Comparison of ENCODE assay signal across 14 cellular contexts in the genomic region with DNA sequence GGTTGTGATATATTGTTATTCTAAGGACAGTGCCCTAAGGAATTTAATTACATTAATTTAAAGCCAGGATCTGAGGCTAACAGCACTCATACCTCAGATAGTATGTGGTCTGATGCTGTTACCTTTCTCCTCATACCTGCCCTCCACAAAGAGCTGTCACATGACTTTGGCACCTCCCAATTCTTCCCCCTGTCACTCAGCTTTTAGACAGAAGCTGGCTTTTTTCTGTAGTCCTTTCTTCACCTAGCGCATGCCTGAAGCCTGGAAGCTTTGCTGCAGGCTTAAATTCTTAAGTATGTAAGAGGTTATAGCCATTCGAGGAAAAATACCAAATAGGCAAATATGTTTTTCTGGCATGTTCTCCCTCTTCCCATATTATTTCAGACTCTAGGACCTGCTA.
DNase-seq lines count a peak whose midpoint lies in the region; ATAC-seq and TF ChIP-seq lines count a peak whose summit lies in the region.
"Had no signal": no experiment of that assay in that cellular context is flagged by ENCODE, and none has a peak within 500 bp of the region (broad histone marks: within the 10 kb centered on the region; RNA-seq: fewer than 3 reads in every experiment).

No MANE protein-coding gene starts in this region.

- H3K27ac ChIP-seq in H9 (ENCODE audit: insufficient read length, low read depth, low read length) (no peak overlapping the region), mesendoderm (ENCODE audit: low read depth, low read length) (no peak overlapping the region), foreskin keratinocyte (no peak overlapping the region), tibial artery (no peak overlapping the region)
- H3K27ac ChIP-seq: C4-2B had no signal

- H3K56ac ChIP-seq in H9 (ENCODE audit: insufficient read length, low read depth, low read length) (no peak overlapping the region), mesendoderm (ENCODE audit: low read length) (no peak overlapping the region)

- no CpG with 5 or more reads among the region's 2 CpGs for WGBS in H9 (ENCODE audit: extremely low coverage, insufficient read length, low lambda C conversion rate)
- WGBS in mesendoderm (ENCODE audit: extremely low coverage, insufficient coverage, low lambda C conversion rate) = no CpG with 5 or more reads among the region's 2 CpGs

- DNase-seq in H9 (peak; percentile 52), SW480 (ENCODE audit: low spot score) (peak; percentile 39), iPS DF 19.7 (ENCODE audit: low read depth, low spot score) (peak; percentile 56), mesendoderm (peak; percentile 57), foreskin keratinocyte (no peak), tibial artery (no peak), left colon (no peak), DMS 273 (lab: John Stamatoyannopoulos, UW; ENCODE audit: unreplicated experiment) (no peak)
- DNase-seq: BE2C, DND-41, GF-D8 had no signal

- H3K4me3 Mint-ChIP-seq in H9 = peak overlapping the region in 1 of 2 experiments; percentile 57; a peak in 2 of 5 replicates
- H3K4me3 Mint-ChIP-seq: CD4-positive, alpha-beta memory T cell had no signal

- H3K27me3 ChIP-seq in H9 (ENCODE audit: insufficient read depth, low read length) (no peaks in the 10 kb centered on the region), mesendoderm (ENCODE audit: insufficient read depth, low read length, poor library complexity) (no peaks in the 10 kb centered on the region), foreskin keratinocyte (no peaks in the 10 kb centered on the region), tibial artery (no peaks in the 10 kb centered on the region)
- H3K27me3 ChIP-seq: BE2C had no signal

- no peak overlapping the region for H2AK5ac ChIP-seq in H9 (ENCODE audit: insufficient read length, low read length)
- H2AK5ac ChIP-seq in mesendoderm (ENCODE audit: low read length) = no peak overlapping the region

- H3K9ac ChIP-seq in H9 (ENCODE audit: extremely low read depth, insufficient read length, low read length) = no peak overlapping the region
- no peak overlapping the region for H3K9ac ChIP-seq in mesendoderm (ENCODE audit: low read length)

- H3K79me2 ChIP-seq in H9 (ENCODE audit: insufficient read depth, low read length) = no peaks in the 10 kb centered on the region
- no peaks in the 10 kb centered on the region for H3K79me2 ChIP-seq in mesendoderm (ENCODE audit: control insufficient read depth, insufficient read depth, low read length)

- H2BK20ac ChIP-seq in H9 (ENCODE audit: low read depth, low read length, poor library complexity, severe bottlenecking) = no peak overlapping the region

- peaks cover 54 to 55% of the 10 kb centered on the region in 2 experiments for H3K4me1 Mint-ChIP-seq in H9
- H3K4me1 Mint-ChIP-seq: CD4-positive, alpha-beta memory T cell had no signal

- no peak overlapping the region for H3K4me3 ChIP-seq in mesendoderm (ENCODE audit: low read length)
- no peak overlapping the region for H3K4me3 ChIP-seq in tibial artery
- H3K4me3 ChIP-seq: K562 had no signal

- no peaks in the 10 kb centered on the region for H3K23me2 ChIP-seq in H9 (ENCODE audit: insufficient read length, low read depth, low read length, poor library complexity, severe bottlenecking)

- H3K18ac ChIP-seq in H9 (ENCODE audit: insufficient read length, low read depth, low read length) (no peak overlapping the region), mesendoderm (ENCODE audit: low read length) (no peak overlapping the region)

- H2AFZ ChIP-seq in H9 (ENCODE audit: low read length) = no peak overlapping the region

- no peaks in the 10 kb centered on the region for H3K27me3 Mint-ChIP-seq in H9 (ENCODE audit: low read depth)
- H3K27me3 Mint-ChIP-seq: CD4-positive, alpha-beta memory T cell had no signal

- H3K4me2 ChIP-seq in H9 (ENCODE audit: insufficient read depth, insufficient read length, low read length) (no peak overlapping the region), mesendoderm (ENCODE audit: low read length) (no peak overlapping the region)

- H4K5ac ChIP-seq in H9 (ENCODE audit: insufficient read length, low read depth, low read length) (no peak overlapping the region), mesendoderm (ENCODE audit: low read length) (no peak overlapping the region)

- H3K27ac Mint-ChIP-seq in H9 = peak overlapping the region in 2 of 3 experiments; percentile 80 to 96; a peak in 5 of 7 replicates
- H3K27ac Mint-ChIP-seq: CD4-positive, alpha-beta memory T cell had no signal

- H3K9me3 ChIP-seq in H9 (ENCODE audit: control insufficient read depth, low read depth, low read length) (no peaks in the 10 kb centered on the region), tibial artery (no peaks in the 10 kb centered on the region)
- H3K9me3 ChIP-seq: BE2C had no signal

- ATAC-seq in foreskin keratinocyte = no peak
- ATAC-seq in left colon = no peak
- ATAC-seq: K562 had no signal

- TF ChIP-seq CTCF in H9 (conservative IDR thresholded peaks at IDR 0.05) = no peak
- TF ChIP-seq CTCF in foreskin keratinocyte (conservative IDR thresholded peaks at IDR 0.05) = no peak
- TF ChIP-seq CTCF in tibial artery (IDR thresholded peaks at IDR 0.05) = no peak

- H4K91ac ChIP-seq in H9 (ENCODE audit: insufficient read length, low read depth, low read length) = no peak overlapping the region

- no peak overlapping the region for H3T11ph ChIP-seq in H9 (ENCODE audit: low read length)

- H3K4ac ChIP-seq in H9 (ENCODE audit: low read depth, low read length) (no peak overlapping the region), mesendoderm (ENCODE audit: low read depth, low read length) (no peak overlapping the region)

- intact Hi-C loops in tibial artery (cut with DNase I; ENCODE audit: low total_unique reads) (no loop called here), left colon (cut with DNase I, micrococcal nuclease) (no loop called here)

- H2BK5ac ChIP-seq in H9 (ENCODE audit: insufficient read length, low read length) (no peak overlapping the region), mesendoderm (ENCODE audit: low read length) (no peak overlapping the region)

- H3K14ac ChIP-seq in H9 (ENCODE audit: insufficient read depth, low read length) = no peak overlapping the region

- no peak overlapping the region for H2BK12ac ChIP-seq in H9 (ENCODE audit: insufficient read length, low read depth, low read length)

- H3K36me3 Mint-ChIP-seq in H9 (ENCODE audit: insufficient read depth in 1 of 3, low read depth in 3 of 3) = peaks cover 0 to 20% (median 19%) of the 10 kb centered on the region in 3 experiments; a peak in 5 of 7 replicates
- H3K36me3 Mint-ChIP-seq: CD4-positive, alpha-beta memory T cell had no signal

- H3K23ac ChIP-seq in H9 (ENCODE audit: insufficient read length, low read depth, low read length) (no peak overlapping the region), mesendoderm (ENCODE audit: low read length) (no peak overlapping the region)

- H3K4me1 ChIP-seq in H9 (ENCODE audit: insufficient read depth, low read length) (peaks cover 2% of the 10 kb centered on the region; the same call in 1 of the 2 replicates), mesendoderm (ENCODE audit: control insufficient read depth, low read depth, low read length) (no peaks in the 10 kb centered on the region), foreskin keratinocyte (no peaks in the 10 kb centered on the region), tibial artery (no peaks in the 10 kb centered on the region)

- H2BK15ac ChIP-seq in H9 (ENCODE audit: low read depth, low read length) (no peak overlapping the region), mesendoderm (replicated peaks; ENCODE audit: low read depth) (no peak overlapping the region)

- no peaks in the 10 kb centered on the region for H4K20me1 ChIP-seq in H9 (ENCODE audit: control insufficient read depth, insufficient read depth, insufficient read length)

- H3K9me3 Mint-ChIP-seq in H9 = peaks cover 9 to 22% of the 10 kb centered on the region in 2 experiments; a peak in 4 of 5 replicates

- no peaks in the 10 kb centered on the region for H3K36me3 ChIP-seq in mesendoderm (ENCODE audit: control insufficient read depth, insufficient read depth, low read length)
- no peaks in the 10 kb centered on the region for H3K36me3 ChIP-seq in tibial artery
- H3K36me3 ChIP-seq: BE2C had no signal

- H2BK120ac ChIP-seq in H9 (ENCODE audit: low read depth, low read length, poor library complexity, severe bottlenecking) = no peak overlapping the region
- no peak overlapping the region for H2BK120ac ChIP-seq in mesendoderm (ENCODE audit: low read depth, low read length)

- H3K79me1 ChIP-seq in H9 (ENCODE audit: insufficient read depth, low read depth, low read length, poor library complexity, severe bottlenecking) (no peaks in the 10 kb centered on the region), mesendoderm (ENCODE audit: low read length) (no peaks in the 10 kb centered on the region)

- H4K8ac ChIP-seq in H9 (replicated peaks; ENCODE audit: insufficient read length, low read depth, low read length) (no peak overlapping the region), mesendoderm (ENCODE audit: low read depth, low read length) (no peak overlapping the region)

Comparison
In these comparisons a context has a peak if more than half of its experiments do, and no peak if none do; other contexts are left out.
1. DNase-seq: peak in H9 (single experiment), SW480 (single experiment), iPS DF 19.7 (single experiment) and mesendoderm (single experiment); none in foreskin keratinocyte (0 of 2), tibial artery (0 of 2), left colon (0 of 2) and DMS 273 (single experiment).